20 cellular contexts compared by ENCODE assay signal in genomic region chr2:198494940-198495339, GRCh38.
DNase-seq lines count a peak whose midpoint lies in the region; ATAC-seq and TF ChIP-seq lines count a peak whose summit lies in the region.
"Had no signal": no experiment of that assay in that cellular context is flagged by ENCODE, and none has a peak within 500 bp of the region (broad histone marks: within the 10 kb centered on the region; RNA-seq: fewer than 3 reads in every experiment).

No MANE protein-coding gene starts in this region.

- WGBS in transverse colon (ENCODE audit: low coverage in 1 of 2), 2 donors: 38 to 67% methylated on average over 1 of the region's 1 CpG

- H3K9me3 Mint-ChIP-seq in nephron: no peaks in the 10 kb centered on the region
- no peaks in the 10 kb centered on the region for H3K9me3 Mint-ChIP-seq in CD8-positive, alpha-beta memory T cell
- H3K9me3 Mint-ChIP-seq: CD14-positive monocyte; CD4-positive, CD25-positive, alpha-beta regulatory T cell had no signal

- H3K27ac ChIP-seq in colonic mucosa (peak overlapping the region; percentile 67), transverse colon (peak overlapping the region; percentile 51 to 75 (median 62)), WERI-Rb-1 (no peak overlapping the region)
- no peak overlapping the region for H3K27ac ChIP-seq in CD8-positive, alpha-beta memory T cell (ENCODE audit: low read depth, low read length)
- H3K27ac ChIP-seq: BLaER1 had no signal

- no peaks in the 10 kb centered on the region for H3K27me3 ChIP-seq in colonic mucosa
- H3K27me3 ChIP-seq in transverse colon: no peaks in the 10 kb centered on the region
- H3K27me3 ChIP-seq in CD8-positive, alpha-beta memory T cell (ENCODE audit: insufficient read depth, low read length, poor library complexity, severe bottlenecking): no peaks in the 10 kb centered on the region
- no peaks in the 10 kb centered on the region for H3K27me3 ChIP-seq in WERI-Rb-1 (ENCODE audit: insufficient read depth, low read depth, severe bottlenecking)
- H3K27me3 ChIP-seq: BE2C, BLaER1 had no signal

- no peaks in the 10 kb centered on the region for H3K27me3 Mint-ChIP-seq in nephron (ENCODE audit: low read depth)
- H3K27me3 Mint-ChIP-seq in CD8-positive, alpha-beta memory T cell: no peaks in the 10 kb centered on the region
- H3K27me3 Mint-ChIP-seq: CD4-positive, CD25-positive, alpha-beta regulatory T cell had no signal

- TF ChIP-seq EP300 in transverse colon (IDR thresholded peaks at IDR 0.05; ENCODE audit: low read depth): no peak

- no peaks in the 10 kb centered on the region for H3K36me3 ChIP-seq in colonic mucosa
- no peaks in the 10 kb centered on the region for H3K36me3 ChIP-seq in mucosa of descending colon (ENCODE audit: low read depth)
- no peaks in the 10 kb centered on the region for H3K36me3 ChIP-seq in transverse colon
- H3K36me3 ChIP-seq in CD8-positive, alpha-beta memory T cell (ENCODE audit: insufficient read depth, low read length): no peaks in the 10 kb centered on the region
- H3K36me3 ChIP-seq in WERI-Rb-1: no peaks in the 10 kb centered on the region
- H3K36me3 ChIP-seq: BE2C, BLaER1 had no signal

- TF ChIP-seq CTCF in colonic mucosa (IDR thresholded peaks at IDR 0.05) (no peak), mucosa of descending colon (IDR thresholded peaks at IDR 0.05) (no peak), nephron (IDR thresholded peaks at IDR 0.05; ENCODE audit: unreplicated experiment in 3 of 3) (no peak), transverse colon (IDR thresholded peaks at IDR 0.05) (no peak), WERI-Rb-1 (IDR thresholded peaks at IDR 0.05; ENCODE audit: low read depth, low read length) (no peak)

- H3K9me3 ChIP-seq in colonic mucosa: no peaks in the 10 kb centered on the region
- no peaks in the 10 kb centered on the region for H3K9me3 ChIP-seq in mucosa of descending colon
- no peaks in the 10 kb centered on the region for H3K9me3 ChIP-seq in transverse colon
- H3K9me3 ChIP-seq in CD8-positive, alpha-beta memory T cell (ENCODE audit: low read length): no peaks in the 10 kb centered on the region
- H3K9me3 ChIP-seq in WERI-Rb-1 (ENCODE audit: severe bottlenecking): no peaks in the 10 kb centered on the region
- H3K9me3 ChIP-seq: BE2C, BLaER1, Caco-2 had no signal

- H3K9ac ChIP-seq in colonic mucosa (ENCODE audit: low read depth in 2 of 2, low read length in 2 of 2): no peak overlapping the region
- H3K9ac ChIP-seq: BLaER1 had no signal

- POLR2A ChIA-PET in CD8-positive, alpha-beta memory T cell (lab: Charles Lee): no interaction called here

- no peak overlapping the region for H3K4me3 Mint-ChIP-seq in nephron
- no peak overlapping the region for H3K4me3 Mint-ChIP-seq in CD8-positive, alpha-beta memory T cell
- H3K4me3 Mint-ChIP-seq: CD14-positive monocyte; CD4-positive, alpha-beta memory T cell; CD4-positive, CD25-positive, alpha-beta regulatory T cell had no signal

- H3K4me1 ChIP-seq in colonic mucosa (no peaks in the 10 kb centered on the region), mucosa of descending colon (ENCODE audit: low read depth) (peaks cover 10% of the 10 kb centered on the region), transverse colon (peaks cover 14 to 35% (median 16%) of the 10 kb centered on the region in 4 donors)
- no peaks in the 10 kb centered on the region for H3K4me1 ChIP-seq in CD8-positive, alpha-beta memory T cell (ENCODE audit: insufficient read depth, low read length)
- H3K4me1 ChIP-seq: BE2C, BLaER1, Caco-2 had no signal

- H3K4me3 ChIP-seq in colonic mucosa (no peak overlapping the region), mucosa of descending colon (no peak overlapping the region), transverse colon (no peak overlapping the region), WERI-Rb-1 (ENCODE audit: low read depth, low read length) (no peak overlapping the region)
- H3K4me3 ChIP-seq in CD8-positive, alpha-beta memory T cell (ENCODE audit: low read length): no peak overlapping the region
- H3K4me3 ChIP-seq: BLaER1 had no signal

- CTCF ChIA-PET in CD8-positive, alpha-beta memory T cell (lab: Charles Lee): no interaction called here

- no peak for TF ChIP-seq POLR2A in transverse colon (IDR thresholded peaks at IDR 0.05)

- no peaks in the 10 kb centered on the region for H3K36me3 Mint-ChIP-seq in nephron (ENCODE audit: low read depth)
- H3K36me3 Mint-ChIP-seq in CD8-positive, alpha-beta memory T cell: no peaks in the 10 kb centered on the region
- H3K36me3 Mint-ChIP-seq: CD14-positive monocyte; CD4-positive, alpha-beta memory T cell; CD4-positive, CD25-positive, alpha-beta regulatory T cell had no signal

- ATAC-seq in mucosa of descending colon: peak; percentile 88
- no peak for ATAC-seq in GM18868 (IDR thresholded peaks at IDR 0.05; ENCODE audit: unreplicated experiment)

- intact Hi-C loops in colonic mucosa (cut with DNase I): no loop called here
- intact Hi-C loops in mucosa of descending colon (cut with DNase I, micrococcal nuclease): no loop called here
- intact Hi-C loops in transverse colon (cut with DNase I; ENCODE audit: low total_unique reads): no loop called here

- DNase-seq in colonic mucosa (peak; percentile 54), mucosa of descending colon (peak in 1 of 3 donors; percentile 59), transverse colon (peak; percentile 34), WERI-Rb-1 (no peak)
- no peak for DNase-seq in CD8-positive, alpha-beta memory T cell
- no peak for DNase-seq in activated CD4-positive, CD25-positive, alpha-beta regulatory T cell treated with anti-CD3 and anti-CD28 coated beads, Interleukin-2, amount 50 U/mL, for 72 hours
- DNase-seq: 8988T; ACHN; BE2C; C1 segment of cervical spinal cord; Caco-2; Calu3; CD4-positive, alpha-beta memory T cell; CD4-positive, CD25-positive, alpha-beta regulatory T cell; DMS79 treated with DMSO at 0.1 percent for 48 hours; GF-D8 had no signal

- peak overlapping the region in 2 of 3 experiments; percentile 67 to 73 for H3K27ac Mint-ChIP-seq in nephron
- no peak overlapping the region for H3K27ac Mint-ChIP-seq in CD8-positive, alpha-beta memory T cell
- H3K27ac Mint-ChIP-seq: CD14-positive monocyte; CD4-positive, alpha-beta memory T cell; CD4-positive, CD25-positive, alpha-beta regulatory T cell had no signal

- peaks cover 39% of the 10 kb centered on the region for H3K4me1 Mint-ChIP-seq in nephron
- no peaks in the 10 kb centered on the region for H3K4me1 Mint-ChIP-seq in CD8-positive, alpha-beta memory T cell
- H3K4me1 Mint-ChIP-seq: CD14-positive monocyte; CD4-positive, alpha-beta memory T cell; CD4-positive, CD25-positive, alpha-beta regulatory T cell had no signal

- in situ Hi-C loops in transverse colon (cut with MboI; ENCODE audit: low pct_ligation_motif_present in 1 of 4, low pct_unique_long_range_greater_than_20kb in 1 of 4, low sequenced_read_pairs in 3 of 4): no loop called here

Comparison
In these comparisons a context has a peak if more than half of its experiments do, and no peak if none do; other contexts are left out.
1. DNase-seq: peak in colonic mucosa (single experiment) and transverse colon (single experiment); none in CD8-positive, alpha-beta memory T cell (0 of 5), WERI-Rb-1 (single experiment) and activated CD4-positive, CD25-positive, alpha-beta regulatory T cell treated with anti-CD3 and anti-CD28 coated beads, Interleukin-2, amount 50 U/mL, for 72 hours (single experiment).
2. H3K27ac ChIP-seq: peak in colonic mucosa (single experiment) and transverse colon (4 of 4); none in CD8-positive, alpha-beta memory T cell (single experiment) and WERI-Rb-1 (single experiment).
3. H3K27ac Mint-ChIP-seq: peak in nephron (2 of 3); none in CD8-positive, alpha-beta memory T cell (0 of 8).